ENCODE assay signal across 16 cellular contexts in the genomic region with DNA sequence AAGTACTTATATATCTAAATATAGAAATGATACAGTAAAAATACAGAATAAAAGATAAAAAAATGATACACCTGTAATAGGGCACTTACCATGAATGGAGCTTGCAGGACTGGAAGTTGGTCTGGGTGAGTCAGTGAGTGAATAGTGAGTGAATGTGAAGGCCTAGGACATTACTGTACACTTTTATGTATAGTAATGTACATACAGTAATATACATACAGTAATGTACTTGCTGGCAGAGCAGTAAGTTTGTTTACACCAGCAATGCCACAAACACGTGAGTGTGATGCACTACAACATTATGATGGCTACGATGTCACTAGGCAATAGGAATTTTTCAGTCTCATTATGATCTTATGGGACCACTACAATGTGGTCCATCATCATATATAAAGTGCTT. TPM values are rescaled to one million over a fixed set of nuclear protein-coding genes. Genes with fewer than 3 reads are reported as not detected.
A peak's percentile ranks its signal among the peaks of the same experiment; 100 is the strongest.
DNase-seq lines count a peak whose midpoint lies in the region; ATAC-seq and TF ChIP-seq lines count a peak whose summit lies in the region.
"Had no signal": no experiment of that assay in that cellular context is flagged by ENCODE, and none has a peak within 500 bp of the region (broad histone marks: within the 10 kb centered on the region; RNA-seq: fewer than 3 reads in every experiment).

No MANE protein-coding gene starts in this region.

- ATAC-seq in GM18517 (IDR thresholded peaks at IDR 0.05; ENCODE audit: unreplicated experiment) (peak; percentile 18), GM21447 (IDR thresholded peaks at IDR 0.05; ENCODE audit: unreplicated experiment) (peak; percentile 7), HG03060 (IDR thresholded peaks at IDR 0.05; ENCODE audit: low read depth, unreplicated experiment) (peak; percentile 11), activated B cell treated with CpG ODN at 0.5 μM for 24 hours (ENCODE audit: low read depth) (no peak), left cardiac atrium (no peak)
- ATAC-seq: GM23338, right cardiac atrium, T-cell had no signal

- H3K4me1 Mint-ChIP-seq in activated B cell treated with CpG ODN at 0.5 μM for 24 hours: peaks cover 12% of the 10 kb centered on the region
- H3K4me1 Mint-ChIP-seq: T-cell had no signal

- H3K27me3 Mint-ChIP-seq in activated B cell treated with CpG ODN at 0.5 μM for 24 hours: no peaks in the 10 kb centered on the region
- H3K27me3 Mint-ChIP-seq: activated CD8-positive, alpha-beta memory T cell treated with anti-CD3 and anti-CD28 coated beads, Interleukin-2, amount 10 ng/mL, durations not matched to agents 7 days and 5 days; T-cell had no signal

- no peak overlapping the region for H3K4me3 Mint-ChIP-seq in activated B cell treated with CpG ODN at 0.5 μM for 24 hours
- H3K4me3 Mint-ChIP-seq: activated CD8-positive, alpha-beta memory T cell treated with anti-CD3 and anti-CD28 coated beads, Interleukin-2, amount 10 ng/mL, durations not matched to agents 7 days and 5 days; GM23338; T-cell had no signal

- POLR2A ChIA-PET in activated B cell treated with CpG ODN at 0.5 μM for 24 hours (lab: Charles Lee): interaction anchor here (0.6 to 1.0 kb wide), 4 partner anchors 23 to 475 kb away, joined by 3 to 7 read pairs (median 4); a partner anchor contains a TSS

- intact Hi-C loops in activated B cell treated with CpG ODN at 0.5 μM for 24 hours (cut with micrococcal nuclease): loop anchor here (1.0 to 5.0 kb wide), 2 partner anchors 21 to 36 kb away; a partner anchor contains a TSS
- intact Hi-C loops in left cardiac atrium (cut with DNase I): no loop called here

- no peaks in the 10 kb centered on the region for H3K9me3 Mint-ChIP-seq in activated B cell treated with CpG ODN at 0.5 μM for 24 hours
- H3K9me3 Mint-ChIP-seq: GM23338, T-cell had no signal

- DNase-seq in activated B cell treated with CpG ODN at 0.5 μM for 24 hours (no peak), AG08396 (ENCODE audit: low spot score) (no peak), left cardiac atrium (no peak), CD1c-positive myeloid dendritic cell (ENCODE audit: extremely low spot score) (no peak)
- no peak for DNase-seq in activated CD8-positive, alpha-beta memory T cell treated with anti-CD3 and anti-CD28 coated beads for 24 hours
- DNase-seq: activated CD8-positive, alpha-beta memory T cell treated with anti-CD3 and anti-CD28 coated beads, Interleukin-2, amount 10 ng/mL, durations not matched to agents 7 days and 5 days; head of caudate nucleus; islet precursor cell; NCI-H1092; right cardiac atrium; T-cell; testis had no signal

- no peak for TF ChIP-seq CTCF in activated B cell treated with CpG ODN at 0.5 μM for 24 hours (IDR thresholded peaks at IDR 0.05)

- H3K36me3 Mint-ChIP-seq in activated B cell treated with CpG ODN at 0.5 μM for 24 hours (ENCODE audit: low read depth): peaks cover 12% of the 10 kb centered on the region

- CTCF ChIA-PET in activated B cell treated with CpG ODN at 0.5 μM for 24 hours (lab: Charles Lee): no interaction called here

- peak overlapping the region; percentile 35 for H3K27ac Mint-ChIP-seq in activated B cell treated with CpG ODN at 0.5 μM for 24 hours
- H3K27ac Mint-ChIP-seq: activated CD8-positive, alpha-beta memory T cell treated with anti-CD3 and anti-CD28 coated beads, Interleukin-2, amount 10 ng/mL, durations not matched to agents 7 days and 5 days; GM23338; T-cell had no signal

RNA-seq across cellular contexts. Expression of a gene that starts 34.2 kb away (rescaled TPM):
- 12.9 and 15.7 TPM in 2 replicates for total RNA-seq in activated B cell treated with CpG ODN at 0.5 μM for 24 hours
- total RNA-seq in left cardiac atrium: 10 to 100 TPM in 1 of 2 donors, 1 to 10 TPM in 1; 9.4 to 13.7 TPM

Comparison
In these comparisons a context has a peak if more than half of its experiments do, and no peak if none do; other contexts are left out.
1. ATAC-seq: peak in GM18517 (single experiment), GM21447 (single experiment) and HG03060 (single experiment); none in activated B cell treated with CpG ODN at 0.5 μM for 24 hours (single experiment) and left cardiac atrium (0 of 2).